Comparison of ENCODE assay signal across 29 cellular contexts in the genomic region with DNA sequence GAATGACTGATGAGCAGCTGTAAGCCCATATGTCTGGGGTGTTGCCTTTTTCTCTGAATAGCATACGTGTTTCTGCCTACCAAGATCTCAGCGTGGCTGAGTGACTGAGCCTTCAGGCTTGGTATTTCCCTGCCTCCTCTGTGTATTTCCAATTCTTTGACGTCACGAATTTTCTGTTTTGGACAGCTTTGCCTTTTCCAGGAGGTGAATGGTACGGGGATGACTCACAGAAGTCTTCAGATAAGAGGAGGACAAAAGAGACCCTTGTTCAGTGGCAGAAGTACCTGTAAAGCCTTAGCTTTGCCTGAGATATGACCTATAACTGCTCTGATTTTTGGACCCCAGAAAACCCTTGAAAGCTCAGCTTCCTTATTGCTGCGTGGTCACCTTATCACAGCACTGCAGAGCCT.
DNase-seq lines count a peak whose midpoint lies in the region; ATAC-seq and TF ChIP-seq lines count a peak whose summit lies in the region.
"Had no signal": no experiment of that assay in that cellular context is flagged by ENCODE, and none has a peak within 500 bp of the region (broad histone marks: within the 10 kb centered on the region; RNA-seq: fewer than 3 reads in every experiment).

No MANE protein-coding gene starts in this region.

- H3K36me3 Mint-ChIP-seq in endodermal cell (ENCODE audit: low read depth) (no peaks in the 10 kb centered on the region), type B pancreatic cell (no peaks in the 10 kb centered on the region)
- H3K36me3 Mint-ChIP-seq: stimulated activated effector memory CD8-positive, alpha-beta T cell treated with anti-CD3 and anti-CD28 coated beads, Interleukin-12 subunit alpha, Interleukin-12 subunit beta, amount 100 ng/mL, for 72 hours had no signal

- H3K4me3 ChIP-seq in endodermal cell (ENCODE audit: low read length): no peak overlapping the region
- no peak overlapping the region for H3K4me3 ChIP-seq in mucosa of descending colon
- H3K4me3 ChIP-seq in right cardiac atrium (ENCODE audit: low read length): no peak overlapping the region
- H3K4me3 ChIP-seq: BLaER1 treated with 17β-estradiol and CSF1 and Interleukin-3, amounts not matched to agents 10 nM and 100 nM; cardiac muscle cell; esophagus squamous epithelium; upper lobe of left lung had no signal

- H3K27ac ChIP-seq in endodermal cell (ENCODE audit: low read depth, low read length) (no peak overlapping the region), right cardiac atrium (ENCODE audit: low read length) (no peak overlapping the region)
- H3K27ac ChIP-seq: BLaER1 treated with 17β-estradiol and CSF1 and Interleukin-3, amounts not matched to agents 10 nM and 100 nM; cardiac muscle cell; esophagus squamous epithelium; HL-60; KMS-11; neutrophil; upper lobe of left lung had no signal

- H3K27me3 Mint-ChIP-seq in endodermal cell (ENCODE audit: insufficient read depth) (no peaks in the 10 kb centered on the region), type B pancreatic cell (peaks cover 11% of the 10 kb centered on the region)
- H3K27me3 Mint-ChIP-seq: activated CD4-positive, alpha-beta T cell treated with anti-CD3 and anti-CD28 coated beads for 36 hours had no signal

- DNase-seq in SK-MEL-5 (ENCODE audit: low read depth, low spot score): peak; percentile 83
- peak; percentile 32 for DNase-seq in endodermal cell
- no peak for DNase-seq in mucosa of descending colon
- no peak for DNase-seq in type B pancreatic cell (ENCODE audit: extremely low spot score, unreplicated experiment)
- DNase-seq in right cardiac atrium: no peak
- no peak for DNase-seq in putamen (ENCODE audit: low spot score)
- DNase-seq: activated CD4-positive, alpha-beta T cell treated with anti-CD3 and anti-CD28 coated beads for 36 hours; activated CD8-positive, alpha-beta T cell treated with anti-CD3 and anti-CD28 coated beads, Interleukin-2, amount 10 ng/mL, durations not matched to agents 7 days and 5 days; activated naive CD4-positive, alpha-beta T cell treated with anti-CD3 and anti-CD28 coated beads, Interleukin-2, amount 50 U/mL, for 16 hours; esophagus squamous epithelium; H7; hippocampal formation; mesenchymal stem cell; MM.1S; NCI-H1105 treated with DMSO at 0.1 percent for 48 hours; NCI-H2029; NCI-H524 treated with DMSO at 0.1 percent for 48 hours; SHP77 treated with DMSO at 0.1 percent for 48 hours; stimulated activated CD4-positive, alpha-beta T cell treated with anti-CD3 and anti-CD28 coated beads, Interleukin-15, amount 100 ng/mL, for 24 hours; upper lobe of left lung had no signal

- H3K4me1 ChIP-seq in endodermal cell (ENCODE audit: control insufficient read depth, insufficient read depth, low read length) (no peaks in the 10 kb centered on the region), mucosa of descending colon (ENCODE audit: low read depth) (no peaks in the 10 kb centered on the region), right cardiac atrium (ENCODE audit: control insufficient read depth, insufficient read depth, low read length) (no peaks in the 10 kb centered on the region)
- H3K4me1 ChIP-seq: esophagus squamous epithelium, upper lobe of left lung had no signal

- ATAC-seq in mucosa of descending colon (peak; percentile 89), right cardiac atrium (no peak), GM18873 (IDR thresholded peaks at IDR 0.05; ENCODE audit: low FRiP score, unreplicated experiment) (no peak)
- ATAC-seq: activated CD4-positive, alpha-beta T cell treated with anti-CD3 and anti-CD28 coated beads for 36 hours; activated CD8-positive, alpha-beta T cell treated with anti-CD3 and anti-CD28 coated beads, Interleukin-2, amount 10 ng/mL, durations not matched to agents 7 days and 5 days; left lobe of liver; stimulated activated effector memory CD8-positive, alpha-beta T cell treated with anti-CD3 and anti-CD28 coated beads, Interleukin-12 subunit alpha, Interleukin-12 subunit beta, amount 100 ng/mL, for 72 hours had no signal

- in situ Hi-C loops in SK-MEL-5 (cut with HindIII; ENCODE audit: low pct_unique_long_range_greater_than_20kb, low sequenced_read_pairs): no loop called here

- intact Hi-C loops in mucosa of descending colon (cut with DNase I, micrococcal nuclease): no loop called here
- intact Hi-C loops in right cardiac atrium (cut with DNase I): no loop called here

- 86 to 88% methylated on average over 6 of the region's 6 CpGs for WGBS in endodermal cell (ENCODE audit: insufficient coverage in 1 of 2, insufficient read length in 1 of 2), 2 experiments
- 38% methylated on average over 6 of the region's 6 CpGs for WGBS in right cardiac atrium

- H3K9me3 ChIP-seq in endodermal cell (ENCODE audit: control insufficient read depth, low read length) (peaks cover 6% of the 10 kb centered on the region), mucosa of descending colon (no peaks in the 10 kb centered on the region), right cardiac atrium (ENCODE audit: control insufficient read depth, low read length) (no peaks in the 10 kb centered on the region)
- H3K9me3 ChIP-seq: neutrophil, upper lobe of left lung had no signal

- no peak overlapping the region for H3K27ac Mint-ChIP-seq in endodermal cell
- peak overlapping the region; percentile 92 for H3K27ac Mint-ChIP-seq in type B pancreatic cell
- H3K27ac Mint-ChIP-seq: activated CD4-positive, alpha-beta T cell treated with anti-CD3 and anti-CD28 coated beads for 36 hours; activated CD8-positive, alpha-beta T cell treated with anti-CD3 and anti-CD28 coated beads, Interleukin-2, amount 10 ng/mL, durations not matched to agents 7 days and 5 days; stimulated activated effector memory CD8-positive, alpha-beta T cell treated with anti-CD3 and anti-CD28 coated beads, Interleukin-12 subunit alpha, Interleukin-12 subunit beta, amount 100 ng/mL, for 72 hours; T-helper 2 cell treated with Interferon-gamma antibody and Interleukin-4, amounts not matched to agents 5 μg/mL and 100 μg/mL, for 36 hours had no signal

- TF ChIP-seq CTCF in endodermal cell (conservative IDR thresholded peaks at IDR 0.05) (no peak), mucosa of descending colon (IDR thresholded peaks at IDR 0.05) (no peak), type B pancreatic cell (conservative IDR thresholded peaks at IDR 0.05) (no peak)

- no peak overlapping the region for H3K9ac ChIP-seq in endodermal cell (ENCODE audit: extremely low read depth, low read length, poor library complexity, severe bottlenecking)
- H3K9ac ChIP-seq: BLaER1 treated with 17β-estradiol and CSF1 and Interleukin-3, amounts not matched to agents 10 nM and 100 nM; KMS-11 had no signal

- H3K27me3 ChIP-seq in endodermal cell (ENCODE audit: control insufficient read depth, insufficient read depth, low read length, poor library complexity, severe bottlenecking) (no peaks in the 10 kb centered on the region), right cardiac atrium (ENCODE audit: control insufficient read depth, insufficient read depth) (no peaks in the 10 kb centered on the region)
- H3K27me3 ChIP-seq: BLaER1 treated with 17β-estradiol and CSF1 and Interleukin-3, amounts not matched to agents 10 nM and 100 nM; esophagus squamous epithelium; neutrophil; upper lobe of left lung had no signal

- H3K4me3 Mint-ChIP-seq in endodermal cell: no peak overlapping the region
- H3K4me3 Mint-ChIP-seq in type B pancreatic cell: no peak overlapping the region
- H3K4me3 Mint-ChIP-seq: activated CD4-positive, alpha-beta T cell treated with anti-CD3 and anti-CD28 coated beads for 36 hours; activated CD8-positive, alpha-beta T cell treated with anti-CD3 and anti-CD28 coated beads, Interleukin-2, amount 10 ng/mL, durations not matched to agents 7 days and 5 days; stimulated activated effector memory CD8-positive, alpha-beta T cell treated with anti-CD3 and anti-CD28 coated beads, Interleukin-12 subunit alpha, Interleukin-12 subunit beta, amount 100 ng/mL, for 72 hours; T-helper 2 cell treated with Interferon-gamma antibody and Interleukin-4, amounts not matched to agents 5 μg/mL and 100 μg/mL, for 36 hours had no signal

- no peaks in the 10 kb centered on the region for H3K36me3 ChIP-seq in endodermal cell (ENCODE audit: control insufficient read depth, insufficient read depth, low read length)
- no peaks in the 10 kb centered on the region for H3K36me3 ChIP-seq in mucosa of descending colon (ENCODE audit: low read depth)
- H3K36me3 ChIP-seq: BLaER1 treated with 17β-estradiol and CSF1 and Interleukin-3, amounts not matched to agents 10 nM and 100 nM; cardiac muscle cell; esophagus squamous epithelium; neutrophil; upper lobe of left lung had no signal

- H3K4me1 Mint-ChIP-seq in endodermal cell (peaks cover 4% of the 10 kb centered on the region), type B pancreatic cell (ENCODE audit: unreplicated experiment) (no peaks in the 10 kb centered on the region)
- H3K4me1 Mint-ChIP-seq: activated CD4-positive, alpha-beta T cell treated with anti-CD3 and anti-CD28 coated beads for 36 hours; stimulated activated effector memory CD8-positive, alpha-beta T cell treated with anti-CD3 and anti-CD28 coated beads, Interleukin-12 subunit alpha, Interleukin-12 subunit beta, amount 100 ng/mL, for 72 hours had no signal

- H3K9me3 Mint-ChIP-seq in endodermal cell: peaks cover 10% of the 10 kb centered on the region
- no peaks in the 10 kb centered on the region for H3K9me3 Mint-ChIP-seq in type B pancreatic cell

Comparison
In these comparisons a context has a peak if more than half of its experiments do, and no peak if none do; other contexts are left out.
1. DNase-seq: peak in SK-MEL-5 (single experiment) and endodermal cell (single experiment); none in mucosa of descending colon (0 of 3), type B pancreatic cell (single experiment), right cardiac atrium (0 of 3) and putamen (single experiment).